18 cellular contexts compared by ENCODE assay signal in genomic region chr20:50826121-50826520, GRCh38. TPM values are rescaled to one million over a fixed set of nuclear protein-coding genes. Genes with fewer than 3 reads are reported as not detected.
DNase-seq lines count a peak whose midpoint lies in the region; TF ChIP-seq lines count a peak whose summit lies in the region.
"Had no signal": no experiment of that assay in that cellular context is flagged by ENCODE, and none has a peak within 500 bp of the region (broad histone marks: within the 10 kb centered on the region; RNA-seq: fewer than 3 reads in every experiment).

No MANE protein-coding gene starts in this region.

- H3K4me3 Mint-ChIP-seq in nephron progenitor cell (no peak overlapping the region), progenitor cell of endocrine pancreas (ENCODE audit: low read depth) (no peak overlapping the region)
- H3K4me3 Mint-ChIP-seq: activated CD4-positive, alpha-beta T cell treated with anti-CD3 and anti-CD28 coated beads, Interleukin-2, amount 10 ng/mL, durations not matched to agents 7 days and 5 days; activated naive CD4-positive, alpha-beta T cell treated with anti-CD3 and anti-CD28 coated beads for 36 hours; endodermal cell; T-cell had no signal

- H3K9me3 Mint-ChIP-seq in nephron progenitor cell (no peaks in the 10 kb centered on the region), progenitor cell of endocrine pancreas (ENCODE audit: low read depth) (no peaks in the 10 kb centered on the region)
- H3K9me3 Mint-ChIP-seq: activated CD4-positive, alpha-beta T cell treated with anti-CD3 and anti-CD28 coated beads, Interleukin-2, amount 10 ng/mL, durations not matched to agents 7 days and 5 days; activated naive CD4-positive, alpha-beta T cell treated with anti-CD3 and anti-CD28 coated beads for 36 hours; endodermal cell; T-cell had no signal

- H3K27me3 ChIP-seq in GM23248 (replicated peaks; ENCODE audit: insufficient read depth) (no peaks in the 10 kb centered on the region), ascending aorta (no peaks in the 10 kb centered on the region)
- H3K27me3 ChIP-seq: body of pancreas had no signal

- H3K9me2 ChIP-seq in GM23248 (ENCODE audit: insufficient read depth), result no peaks in the 10 kb centered on the region

- H3K4me1 Mint-ChIP-seq in nephron progenitor cell (peaks cover 6% of the 10 kb centered on the region), progenitor cell of endocrine pancreas (ENCODE audit: low read depth) (peaks cover 2% of the 10 kb centered on the region)
- H3K4me1 Mint-ChIP-seq: endodermal cell had no signal

- TF ChIP-seq CTCF in ascending aorta (IDR thresholded peaks at IDR 0.05) (no peak), nephron progenitor cell (IDR thresholded peaks at IDR 0.05) (no peak), progenitor cell of endocrine pancreas (IDR thresholded peaks at IDR 0.05; ENCODE audit: unreplicated experiment) (no peak)

- no peaks in the 10 kb centered on the region for H3K36me3 Mint-ChIP-seq in nephron progenitor cell (ENCODE audit: low read depth)
- H3K36me3 Mint-ChIP-seq in progenitor cell of endocrine pancreas (ENCODE audit: insufficient read depth), result peaks cover 2% of the 10 kb centered on the region

- intact Hi-C loops in ascending aorta (cut with DNase I), result no loop called here

- H3K27ac ChIP-seq in GM23248 (no peak overlapping the region), ascending aorta (peak overlapping the region; percentile 69 to 92)
- H3K27ac ChIP-seq: body of pancreas had no signal

- WGBS in GM23248 (ENCODE audit: low coverage in 1 of 2, low lambda C conversion rate in 2 of 2, missing lambda C conversion rate in 2 of 2), 2 experiments, result 53 to 54% methylated on average over 2 of the region's 2 CpGs

- H2AFZ ChIP-seq in GM23248, result no peak overlapping the region; the same call in 1 of the 2 replicates

- peaks cover 10% of the 10 kb centered on the region; the same call in 1 of the 2 replicates for H3F3A ChIP-seq in GM23248 (ENCODE audit: insufficient read depth)

- H3K79me2 ChIP-seq in GM23248 (ENCODE audit: insufficient read depth), result no peaks in the 10 kb centered on the region

- no peak overlapping the region for H3K4me3 ChIP-seq in GM23248
- H3K4me3 ChIP-seq in ascending aorta, result no peak overlapping the region
- H3K4me3 ChIP-seq: body of pancreas had no signal

- in situ Hi-C loops in GM23248 (cut with MboI), result no loop called here
- in situ Hi-C loops in KBM-7 (cut with MboI; ENCODE audit: low pct_unique_long_range_greater_than_20kb, low sequenced_read_pairs), result no loop called here

- peak overlapping the region; percentile 4 for H3K27ac Mint-ChIP-seq in nephron progenitor cell
- no peak overlapping the region for H3K27ac Mint-ChIP-seq in progenitor cell of endocrine pancreas
- H3K27ac Mint-ChIP-seq: activated CD4-positive, alpha-beta T cell treated with anti-CD3 and anti-CD28 coated beads, Interleukin-2, amount 10 ng/mL, durations not matched to agents 7 days and 5 days; activated naive CD4-positive, alpha-beta T cell treated with anti-CD3 and anti-CD28 coated beads for 36 hours; endodermal cell; T-cell had no signal

- no peak overlapping the region for H3K9ac ChIP-seq in GM23248

- no peak overlapping the region for H3K4me2 ChIP-seq in GM23248 (ENCODE audit: unreplicated experiment)

- peaks cover 5% of the 10 kb centered on the region for H3K27me3 Mint-ChIP-seq in nephron progenitor cell (ENCODE audit: low read depth, poor library complexity)
- H3K27me3 Mint-ChIP-seq in progenitor cell of endocrine pancreas, result no peaks in the 10 kb centered on the region
- H3K27me3 Mint-ChIP-seq: activated CD4-positive, alpha-beta T cell treated with anti-CD3 and anti-CD28 coated beads, Interleukin-2, amount 10 ng/mL, durations not matched to agents 7 days and 5 days; T-cell had no signal

- H3K4me1 ChIP-seq in GM23248 (ENCODE audit: insufficient read depth), result peaks cover 17% of the 10 kb centered on the region
- peaks cover 3 to 27% of the 10 kb centered on the region in 2 donors for H3K4me1 ChIP-seq in ascending aorta

- H3K9me3 ChIP-seq in GM23248 (ENCODE audit: low read depth) (no peaks in the 10 kb centered on the region), ascending aorta (no peaks in the 10 kb centered on the region)
- H3K9me3 ChIP-seq: body of pancreas had no signal

- no peaks in the 10 kb centered on the region for H3K36me3 ChIP-seq in GM23248 (ENCODE audit: low read depth)
- no peaks in the 10 kb centered on the region for H3K36me3 ChIP-seq in ascending aorta

- H4K20me1 ChIP-seq in GM23248 (ENCODE audit: insufficient read depth), result no peaks in the 10 kb centered on the region

- peak; percentile 60 for DNase-seq in AG08395 (ENCODE audit: low spot score)
- peak; percentile 42 for DNase-seq in GM23248
- no peak for DNase-seq in ascending aorta (ENCODE audit: low spot score in 2 of 2)
- DNase-seq in nephron progenitor cell, result no peak
- DNase-seq in GM19238 (ENCODE audit: insufficient read length, low spot score), result no peak
- no peak for DNase-seq in amniotic stem cell (lab: John Stamatoyannopoulos, UW)
- DNase-seq in progenitor cell of endocrine pancreas (ENCODE audit: low spot score, unreplicated experiment), result no peak
- no peak for DNase-seq in KBM-7
- DNase-seq: activated CD4-positive, alpha-beta T cell treated with anti-CD3 and anti-CD28 coated beads, Interleukin-2, amount 10 ng/mL, durations not matched to agents 7 days and 5 days; activated naive CD4-positive, alpha-beta T cell treated with anti-CD3 and anti-CD28 coated beads for 36 hours; body of pancreas; DND-41; endodermal cell; head of caudate nucleus; NCI-H1092; NCI-H2029; stimulated activated CD4-positive, alpha-beta T cell treated with anti-CD3 and anti-CD28 coated beads, Interleukin-12 subunit alpha, Interleukin-12 subunit beta, amount 100 ng/mL, for 4 hours; T-cell had no signal

RNA-seq across cellular contexts. Expression of gene BCAS4, which starts 31.3 kb away (rescaled TPM):
- total RNA-seq in GM23248 (2014; rRNA removed; shearing (Covaris generic)), result 12.6 and 17.7 TPM in 2 replicates
- polyA plus RNA-seq in GM23248 (2016; fragmentation: Nextera tagmentation; extraction: Ambion mirVana), result 16.8 and 18.4 TPM in 2 replicates
- 0.85 TPM for total RNA-seq in ascending aorta
- total RNA-seq in progenitor cell of endocrine pancreas, result 8.5 and 8.9 TPM in 2 replicates

Comparison
In these comparisons a context has a peak if more than half of its experiments do, and no peak if none do; other contexts are left out.
1. DNase-seq: peak in AG08395 (single experiment) and GM23248 (single experiment); none in ascending aorta (0 of 2), nephron progenitor cell (single experiment), GM19238 (single experiment), amniotic stem cell (single experiment), progenitor cell of endocrine pancreas (single experiment) and KBM-7 (single experiment).